ENCODE assay signal across 27 cellular contexts in genomic region chr5:106459541-106459940, GRCh38.
"Had no signal": no experiment of that assay in that cellular context is flagged by ENCODE, and none has a peak within 500 bp of the region (broad histone marks: within the 10 kb centered on the region; RNA-seq: fewer than 3 reads in every experiment).

No MANE protein-coding gene starts in this region.

- H3K27ac ChIP-seq: ascending aorta, cardiac muscle cell had no signal

- H3K9me3 Mint-ChIP-seq: activated B cell treated with CpG ODN at 0.5 μM for 24 hours; activated CD4-positive, alpha-beta T cell treated with anti-CD3 and anti-CD28 coated beads, Interleukin-2, amount 10 ng/mL, durations not matched to agents 24 days and 14 days; activated T-helper 1 cell treated with anti-CD3 and anti-CD28 coated beads, Interleukin-12 subunit alpha, Interleukin-12 subunit beta, Interleukin-2, Interleukin-4 antibody, amounts not matched to agents 30 ng/mL and 10 ng/mL and 1 ng/mL, durations not matched to agents 14 hours and 24 hours and 36 hours had no signal

- H3K4me3 ChIP-seq: ascending aorta, cardiac muscle cell had no signal

- H3K4me1 ChIP-seq: ascending aorta had no signal

- H3K9me3 ChIP-seq: ascending aorta had no signal

- H3K4me3 Mint-ChIP-seq: activated B cell treated with CpG ODN at 0.5 μM for 24 hours; activated CD4-positive, alpha-beta T cell treated with anti-CD3 and anti-CD28 coated beads, Interleukin-2, amount 10 ng/mL, durations not matched to agents 24 days and 14 days; activated CD8-positive, alpha-beta memory T cell treated with anti-CD3 and anti-CD28 coated beads, Interleukin-2, amount 10 ng/mL, durations not matched to agents 7 days and 5 days; activated naive CD8-positive, alpha-beta T cell treated with anti-CD3 and anti-CD28 coated beads, Interleukin-2, amount 50 U/mL, for 24 hours; activated T-cell treated with anti-CD3 and anti-CD28 coated beads, Interleukin-2, amount 50 U/mL, for 24 hours; activated T-helper 1 cell treated with anti-CD3 and anti-CD28 coated beads, Interleukin-12 subunit alpha, Interleukin-12 subunit beta, Interleukin-2, Interleukin-4 antibody, amounts not matched to agents 30 ng/mL and 10 ng/mL and 1 ng/mL, durations not matched to agents 14 hours and 24 hours and 36 hours; T-cell had no signal

- DNase-seq: activated B cell treated with CpG ODN at 0.5 μM for 24 hours; activated CD4-positive, alpha-beta T cell treated with anti-CD3 and anti-CD28 coated beads for 1 hour; activated CD4-positive, alpha-beta T cell treated with anti-CD3 and anti-CD28 coated beads, Interleukin-2, amount 10 ng/mL, durations not matched to agents 24 days and 14 days; activated CD4-positive, alpha-beta T cell treated with anti-CD3 and anti-CD28 coated beads, Interleukin-2, amount 50 U/mL, for 48 hours; activated CD8-positive, alpha-beta memory T cell treated with anti-CD3 and anti-CD28 coated beads, Interleukin-2, amount 10 ng/mL, durations not matched to agents 7 days and 5 days; activated effector memory CD4-positive, alpha-beta T cell treated with anti-CD3 and anti-CD28 coated beads, Interleukin-2, amount 50 U/mL, for 16 hours; activated naive CD4-positive, alpha-beta T cell treated with Interleukin-2 at 50 U/mL for 16 hours; activated naive CD8-positive, alpha-beta T cell treated with anti-CD3 and anti-CD28 coated beads, Interleukin-2, amount 50 U/mL, for 24 hours; activated T-cell treated with anti-CD3 and anti-CD28 coated beads, Interleukin-2, amount 50 U/mL, for 24 hours; amniotic stem cell; MM.1S; NCI-H1105; NCI-H1436; NCI-H1694 treated with DMSO at 0.1 percent for 48 hours; NCI-H2107; NCI-H2171 treated with DMSO at 0.1 percent for 48 hours; NCI-H226; NCI-H526; NCI-H82; SIG-M5; T-cell; T-helper 2 cell; T1000 had no signal

- H3K27me3 Mint-ChIP-seq: activated B cell treated with CpG ODN at 0.5 μM for 24 hours; activated CD4-positive, alpha-beta T cell treated with anti-CD3 and anti-CD28 coated beads, Interleukin-2, amount 10 ng/mL, durations not matched to agents 24 days and 14 days; activated CD8-positive, alpha-beta memory T cell treated with anti-CD3 and anti-CD28 coated beads, Interleukin-2, amount 10 ng/mL, durations not matched to agents 7 days and 5 days; activated naive CD8-positive, alpha-beta T cell treated with anti-CD3 and anti-CD28 coated beads, Interleukin-2, amount 50 U/mL, for 24 hours; activated T-cell treated with anti-CD3 and anti-CD28 coated beads, Interleukin-2, amount 50 U/mL, for 24 hours; T-cell had no signal

- H3K36me3 ChIP-seq: ascending aorta, cardiac muscle cell had no signal

- H3K36me3 Mint-ChIP-seq: activated CD8-positive, alpha-beta memory T cell treated with anti-CD3 and anti-CD28 coated beads, Interleukin-2, amount 10 ng/mL, durations not matched to agents 7 days and 5 days; activated naive CD4-positive, alpha-beta T cell treated with anti-CD3 and anti-CD28 coated beads, Interleukin-2, amount 50 U/mL, for 72 hours; T-cell had no signal

- H3K27ac Mint-ChIP-seq: activated B cell treated with CpG ODN at 0.5 μM for 24 hours; activated CD4-positive, alpha-beta T cell treated with anti-CD3 and anti-CD28 coated beads, Interleukin-2, amount 10 ng/mL, durations not matched to agents 24 days and 14 days; activated CD8-positive, alpha-beta memory T cell treated with anti-CD3 and anti-CD28 coated beads, Interleukin-2, amount 10 ng/mL, durations not matched to agents 7 days and 5 days; activated naive CD4-positive, alpha-beta T cell treated with anti-CD3 and anti-CD28 coated beads, Interleukin-2, amount 50 U/mL, for 72 hours; activated naive CD8-positive, alpha-beta T cell treated with anti-CD3 and anti-CD28 coated beads, Interleukin-2, amount 50 U/mL, for 24 hours; activated T-cell treated with anti-CD3 and anti-CD28 coated beads, Interleukin-2, amount 50 U/mL, for 24 hours; activated T-helper 1 cell treated with anti-CD3 and anti-CD28 coated beads, Interleukin-12 subunit alpha, Interleukin-12 subunit beta, Interleukin-2, Interleukin-4 antibody, amounts not matched to agents 30 ng/mL and 10 ng/mL and 1 ng/mL, durations not matched to agents 14 hours and 24 hours and 36 hours; T-cell had no signal

- H3K27me3 ChIP-seq: ascending aorta, cardiac muscle cell had no signal

- H3K4me1 Mint-ChIP-seq: activated B cell treated with CpG ODN at 0.5 μM for 24 hours; activated CD4-positive, alpha-beta T cell treated with anti-CD3 and anti-CD28 coated beads, Interleukin-2, amount 10 ng/mL, durations not matched to agents 24 days and 14 days; activated CD8-positive, alpha-beta memory T cell treated with anti-CD3 and anti-CD28 coated beads, Interleukin-2, amount 10 ng/mL, durations not matched to agents 7 days and 5 days; activated naive CD8-positive, alpha-beta T cell treated with anti-CD3 and anti-CD28 coated beads, Interleukin-2, amount 50 U/mL, for 24 hours; T-cell had no signal
